In genomic region chr6:76166297-76166696, GRCh38 we compare ENCODE assay signal across 20 cellular contexts.
"Had no signal": no experiment of that assay in that cellular context is flagged by ENCODE, and none has a peak within 500 bp of the region (broad histone marks: within the 10 kb centered on the region; RNA-seq: fewer than 3 reads in every experiment).

No MANE protein-coding gene starts in this region.

- H3K27me3 ChIP-seq: esophagus muscularis mucosa, gastrocnemius medialis, ovary, right atrium auricular region, sigmoid colon, stomach, uterus had no signal

- H3K36me3 ChIP-seq: esophagus muscularis mucosa, gastrocnemius medialis, ovary, right atrium auricular region, sigmoid colon, stomach, uterus had no signal

- ATAC-seq: effector memory CD8-positive, alpha-beta T cell; gastrocnemius medialis; left cardiac atrium; naive thymus-derived CD8-positive, alpha-beta T cell had no signal

- DNase-seq: effector memory CD8-positive, alpha-beta T cell; gastrocnemius medialis; immature natural killer cell; left cardiac atrium; mesendoderm; ovary; sigmoid colon; stimulated activated CD4-positive, alpha-beta T cell treated with anti-CD3 and anti-CD28 coated beads, Interleukin-2, amount 100 ng/mL, for 24 hours; stimulated activated CD4-positive, alpha-beta T cell treated with anti-CD3 and anti-CD28 coated beads, Interleukin-4, amount 100 ng/mL, for 4 hours; stimulated activated naive CD4-positive, alpha-beta T cell; stomach; substantia nigra; uterus had no signal

- H3K27ac ChIP-seq: epithelial cell of prostate, esophagus muscularis mucosa, gastrocnemius medialis, ovary, right atrium auricular region, sigmoid colon, skin epidermis, stomach, uterus had no signal

- H3K9me3 ChIP-seq: esophagus muscularis mucosa, gastrocnemius medialis, ovary, uterus had no signal

- H3K4me3 ChIP-seq: esophagus muscularis mucosa, gastrocnemius medialis, ovary, right atrium auricular region, sigmoid colon, skin epidermis, stomach, uterus had no signal

- FAIRE-seq: colon, keratinocyte had no signal

- H3K4me1 ChIP-seq: esophagus muscularis mucosa, gastrocnemius medialis, right atrium auricular region, sigmoid colon, stomach, uterus had no signal
